ENCODE assay signal across 18 cellular contexts in genomic region chr3:194045289-194045688, GRCh38.
DNase-seq lines count a peak whose midpoint lies in the region; ATAC-seq, FAIRE-seq and TF ChIP-seq lines count a peak whose summit lies in the region.
"Had no signal": no experiment of that assay in that cellular context is flagged by ENCODE, and none has a peak within 500 bp of the region (broad histone marks: within the 10 kb centered on the region; RNA-seq: fewer than 3 reads in every experiment).

No MANE protein-coding gene starts in this region.

- peak overlapping the region; percentile 89; the same call in 1 of the 2 replicates for H2BK15ac ChIP-seq in H1 (ENCODE audit: low read length)

- H3K23ac ChIP-seq in H1 (ENCODE audit: insufficient read length), result no peak overlapping the region

- H3K79me1 ChIP-seq in H1 (ENCODE audit: low read depth, low read length), result no peaks in the 10 kb centered on the region

- H3K9me3 Mint-ChIP-seq in CD8-positive, alpha-beta memory T cell, result peaks cover 0 to 3% (median 3%) of the 10 kb centered on the region in 5 donors
- H3K9me3 Mint-ChIP-seq in HFFc6, result peaks cover 2% of the 10 kb centered on the region

- no peak overlapping the region for H2AK5ac ChIP-seq in H1 (ENCODE audit: low read depth, low read length)

- no peak for TF ChIP-seq CTCF in H1 (IDR thresholded peaks at IDR 0.05; ENCODE audit: control extremely low read depth in 1 of 3, insufficient read depth in 1 of 3, low read depth in 1 of 3, low read length in 3 of 3)
- TF ChIP-seq CTCF in HFFc6 (IDR thresholded peaks at IDR 0.05), result no peak

- H3K27ac ChIP-seq in H1 (ENCODE audit: low read depth, low read length), result no peak overlapping the region
- H3K27ac ChIP-seq in CD8-positive, alpha-beta memory T cell (ENCODE audit: low read depth, low read length), result no peak overlapping the region
- H3K27ac ChIP-seq: esophagus squamous epithelium, skin epidermis, uterus had no signal

- no peak overlapping the region for H3K56ac ChIP-seq in H1 (replicated peaks; ENCODE audit: insufficient read length, low read depth, low read length)

- CTCF ChIA-PET in H1 (lab: Charles Lee; ENCODE audit: partially characterized antibody), result no interaction called here
- CTCF ChIA-PET in CD8-positive, alpha-beta memory T cell (lab: Charles Lee), result no interaction called here

- H2AFZ ChIP-seq in H1 (ENCODE audit: low read length), result no peak overlapping the region

- ATAC-seq in GM18520 (IDR thresholded peaks at IDR 0.05; ENCODE audit: unreplicated experiment) (peak; percentile 89), GM21526 (IDR thresholded peaks at IDR 0.05; ENCODE audit: low FRiP score, unreplicated experiment) (peak; percentile 71), HG03064 (IDR thresholded peaks at IDR 0.05; ENCODE audit: low read depth, unreplicated experiment) (peak; percentile 51)

- no peak overlapping the region for H2BK5ac ChIP-seq in H1 (ENCODE audit: low read depth, low read length)

- no peak overlapping the region for H3K27ac Mint-ChIP-seq in CD8-positive, alpha-beta memory T cell
- H3K27ac Mint-ChIP-seq in HFFc6, result no peak overlapping the region
- H3K27ac Mint-ChIP-seq: activated naive CD4-positive, alpha-beta T cell treated with anti-CD3 and anti-CD28 coated beads for 36 hours; CD4-positive, alpha-beta T cell had no signal

- no peaks in the 10 kb centered on the region for H3K27me3 ChIP-seq in H1 (replicated peaks in 1 of 4; ENCODE audit: control insufficient read depth in 3 of 4, extremely low read depth in 1 of 4, insufficient read depth in 3 of 4, low read length in 3 of 4)
- H3K27me3 ChIP-seq in CD8-positive, alpha-beta memory T cell (ENCODE audit: insufficient read depth, low read length, poor library complexity, severe bottlenecking), result no peaks in the 10 kb centered on the region
- H3K27me3 ChIP-seq: esophagus squamous epithelium, uterus had no signal

- POLR2A ChIA-PET in H1 (lab: Charles Lee; ENCODE audit: partially characterized antibody), result no interaction called here
- POLR2A ChIA-PET in CD8-positive, alpha-beta memory T cell (lab: Charles Lee), result no interaction called here

- H4K20me1 ChIP-seq in H1 (replicated peaks in 1 of 2; ENCODE audit: control insufficient read depth in 1 of 2, insufficient read depth in 2 of 2, low read length in 2 of 2), result no peaks in the 10 kb centered on the region

- 82% methylated on average over 1 of the region's 1 CpG; no CpG with 5 or more reads in 1 of the 2 experiments for WGBS in H1 (ENCODE audit: extremely low coverage in 1 of 2, insufficient coverage in 1 of 2, insufficient read length in 1 of 2, insufficient replicate concordance in 2 of 2, low coverage in 1 of 2, low lambda C conversion rate in 2 of 2, missing lambda C conversion rate in 1 of 2), 2 experiments

- H4K8ac ChIP-seq in H1 (ENCODE audit: extremely low read depth, insufficient read depth, low read length), result no peak overlapping the region

- no peak for TF ChIP-seq EP300 in H1 (IDR thresholded peaks at IDR 0.05; ENCODE audit: borderline replicate concordance in 1 of 2, low read depth in 2 of 2, low read length in 2 of 2)

- H3K79me2 ChIP-seq in H1 (ENCODE audit: control insufficient read depth in 1 of 2, insufficient read depth in 2 of 2, low read length in 2 of 2), result no peaks in the 10 kb centered on the region

- no peak overlapping the region for H3K18ac ChIP-seq in H1 (ENCODE audit: extremely low read depth, low read length)

- H3K4me2 ChIP-seq in H1 (ENCODE audit: insufficient read depth in 1 of 2, low read depth in 2 of 2, low read length in 2 of 2), result no peak overlapping the region

- no peaks in the 10 kb centered on the region for H3K36me3 ChIP-seq in H1 (ENCODE audit: control insufficient read depth in 2 of 4, insufficient read depth in 4 of 4, low read length in 3 of 4)
- H3K36me3 ChIP-seq in CD8-positive, alpha-beta memory T cell (ENCODE audit: insufficient read depth, low read length), result no peaks in the 10 kb centered on the region
- H3K36me3 ChIP-seq: esophagus squamous epithelium, uterus had no signal

- FAIRE-seq in H1 (lab: Jason Lieb, UNC), result no peak

- no peak overlapping the region for H3K4ac ChIP-seq in H1 (replicated peaks; ENCODE audit: insufficient read length, low read depth, low read length)

- H3K4me1 ChIP-seq in H1 (replicated peaks in 1 of 4; ENCODE audit: control insufficient read depth in 3 of 4, insufficient read depth in 4 of 4, low read length in 3 of 4), result no peaks in the 10 kb centered on the region
- H3K4me1 ChIP-seq in CD8-positive, alpha-beta memory T cell (ENCODE audit: insufficient read depth, low read length), result no peaks in the 10 kb centered on the region
- H3K4me1 ChIP-seq: uterus had no signal

- H2BK12ac ChIP-seq in H1 (ENCODE audit: low read depth, low read length), result no peak overlapping the region

- no peak for TF ChIP-seq RAD21 in H1 (IDR thresholded peaks at IDR 0.05 in 1 of 2, conservative IDR thresholded peaks at IDR 0.05 in 1 of 2; ENCODE audit: low read depth in 2 of 2, low read length in 2 of 2)

- no peak overlapping the region for H4K91ac ChIP-seq in H1 (replicated peaks; ENCODE audit: insufficient read length, low read length)

- H3K14ac ChIP-seq in H1 (ENCODE audit: insufficient read length), result no peak overlapping the region

- DNase-seq in H1 (ENCODE audit: low read depth in 1 of 2, low spot score in 2 of 2) (no peak), HFFc6 (no peak), NCI-H2081 treated with DMSO at 0.1 percent for 48 hours (lab: John Stamatoyannopoulos, UW) (no peak)
- no peak for DNase-seq in CD8-positive, alpha-beta memory T cell
- no peak for DNase-seq in effector CD4-positive, alpha-beta T cell
- DNase-seq: activated CD4-positive, alpha-beta T cell treated with anti-CD3 and anti-CD28 coated beads, Interleukin-2, amount 50 U/mL, for 48 hours; activated naive CD4-positive, alpha-beta T cell treated with anti-CD3 and anti-CD28 coated beads for 36 hours; CD4-positive, alpha-beta T cell; cerebellar nuclear complex; esophagus squamous epithelium; Kasumi-1; naive B cell; T-helper 1 cell; uterus had no signal

- no peak overlapping the region for H3K4me3 Mint-ChIP-seq in CD8-positive, alpha-beta memory T cell
- H3K4me3 Mint-ChIP-seq in HFFc6, result no peak overlapping the region
- H3K4me3 Mint-ChIP-seq: activated naive CD4-positive, alpha-beta T cell treated with anti-CD3 and anti-CD28 coated beads for 36 hours; CD4-positive, alpha-beta T cell; naive B cell had no signal

- H2BK120ac ChIP-seq in H1 (replicated peaks; ENCODE audit: low read depth, low read length), result no peak overlapping the region

- H3K9ac ChIP-seq in H1 (replicated peaks in 1 of 4; ENCODE audit: extremely low read depth in 1 of 4, low read depth in 3 of 4, low read length in 3 of 4), result no peak overlapping the region

- no peak overlapping the region for H4K5ac ChIP-seq in H1 (ENCODE audit: insufficient read length, low read depth, low read length)

- H3K9me3 ChIP-seq in H1 (ENCODE audit: insufficient read depth in 2 of 2, low read depth in 1 of 2, low read length in 1 of 2), result peaks cover under 1 to 1% of the 10 kb centered on the region in 2 experiments; a peak in 2 of 4 replicates
- no peaks in the 10 kb centered on the region for H3K9me3 ChIP-seq in CD8-positive, alpha-beta memory T cell (ENCODE audit: low read length)
- H3K9me3 ChIP-seq: uterus had no signal

- peaks cover 0 to 2% (median 0%) of the 10 kb centered on the region in 3 donors for H3K36me3 Mint-ChIP-seq in CD8-positive, alpha-beta memory T cell
- peaks cover 2% of the 10 kb centered on the region; the same call in 1 of the 2 replicates for H3K36me3 Mint-ChIP-seq in HFFc6 (ENCODE audit: low read depth)

- H3K4me3 ChIP-seq in H1 (ENCODE audit: extremely low read depth in 1 of 4, insufficient read depth in 2 of 4, low read depth in 3 of 4, low read length in 4 of 4), result no peak overlapping the region
- H3K4me3 ChIP-seq in CD8-positive, alpha-beta memory T cell (ENCODE audit: low read length), result no peak overlapping the region
- H3K4me3 ChIP-seq: esophagus squamous epithelium, skin epidermis, uterus had no signal

- TF ChIP-seq POLR2A in H1 (IDR thresholded peaks at IDR 0.05; ENCODE audit: control extremely low read depth in 1 of 2, low read depth in 2 of 2, low read length in 2 of 2), result no peak

- H2BK20ac ChIP-seq in H1 (ENCODE audit: low read length), result no peak overlapping the region

- H3K27me3 Mint-ChIP-seq in CD8-positive, alpha-beta memory T cell, result peaks cover 3 to 7% of the 10 kb centered on the region in 2 donors
- H3K27me3 Mint-ChIP-seq in HFFc6 (ENCODE audit: insufficient read depth), result peaks cover 5% of the 10 kb centered on the region
- H3K27me3 Mint-ChIP-seq: CD4-positive, alpha-beta T cell had no signal

- no peaks in the 10 kb centered on the region for H3K23me2 ChIP-seq in H1 (ENCODE audit: low read depth, low read length)

- no peaks in the 10 kb centered on the region for H3K4me1 Mint-ChIP-seq in CD8-positive, alpha-beta memory T cell
- peaks cover 16% of the 10 kb centered on the region for H3K4me1 Mint-ChIP-seq in HFFc6 (ENCODE audit: low read depth)

TF ChIP-seq in H1, 55 proteins besides CTCF, POLR2A, EP300 and RAD21 (continues in another document):
- no peak for TF ChIP-seq ATF2 (IDR thresholded peaks at IDR 0.05; ENCODE audit: low read length)
- TF ChIP-seq YY1 (IDR thresholded peaks at IDR 0.05; ENCODE audit: low read depth, low read length), result no peak
- no peak for TF ChIP-seq KDM4A (IDR thresholded peaks at IDR 0.05; ENCODE audit: low read depth, low read length, severe bottlenecking)
- no peak for TF ChIP-seq TAF7 (optimal IDR thresholded peaks at IDR 0.05; ENCODE audit: borderline replicate concordance, low read depth, low read length)
- no peak for TF ChIP-seq USF2 (IDR thresholded peaks at IDR 0.05; ENCODE audit: low read length)
- TF ChIP-seq RFX5 (IDR thresholded peaks at IDR 0.05; ENCODE audit: borderline replicate concordance, low read depth, low read length), result no peak
- no peak for TF ChIP-seq SIX5 (IDR thresholded peaks at IDR 0.05; ENCODE audit: low read depth, low read length)
- TF ChIP-seq SP4 (IDR thresholded peaks at IDR 0.05; ENCODE audit: low read length), result no peak
